ENCODE assay signal across 8 cellular contexts in genomic region chr20:24102290-24102689, GRCh38.
DNase-seq lines count a peak whose midpoint lies in the region; ATAC-seq and TF ChIP-seq lines count a peak whose summit lies in the region.

No MANE protein-coding gene starts in this region.

- H3K36me3 ChIP-seq in MG63 = no peaks in the 10 kb centered on the region

- no peaks in the 10 kb centered on the region for H3K36me3 Mint-ChIP-seq in activated naive CD4-positive, alpha-beta T cell treated with anti-CD3 and anti-CD28 coated beads for 36 hours (ENCODE audit: low read depth)
- no peaks in the 10 kb centered on the region for H3K36me3 Mint-ChIP-seq in chondrocyte (ENCODE audit: low read depth)
- no peaks in the 10 kb centered on the region for H3K36me3 Mint-ChIP-seq in stimulated activated effector memory CD8-positive, alpha-beta T cell treated with anti-CD3 and anti-CD28 coated beads, Interleukin-12 subunit alpha, Interleukin-12 subunit beta, amount 100 ng/mL, for 72 hours

- H3K4me3 ChIP-seq in MG63 = no peak overlapping the region

- no peak overlapping the region for H3K4me3 Mint-ChIP-seq in activated naive CD4-positive, alpha-beta T cell treated with anti-CD3 and anti-CD28 coated beads for 36 hours
- no peak overlapping the region for H3K4me3 Mint-ChIP-seq in chondrocyte (ENCODE audit: unreplicated experiment)
- H3K4me3 Mint-ChIP-seq in stimulated activated effector memory CD8-positive, alpha-beta T cell treated with anti-CD3 and anti-CD28 coated beads, Interleukin-12 subunit alpha, Interleukin-12 subunit beta, amount 100 ng/mL, for 72 hours = no peak overlapping the region

- DNase-seq in activated naive CD4-positive, alpha-beta T cell treated with anti-CD3 and anti-CD28 coated beads for 36 hours = peak; percentile 48
- DNase-seq in activated naive CD4-positive, alpha-beta T cell treated with anti-CD3 and anti-CD28 coated beads, Interleukin-2, amount 50 U/mL, for 16 hours = no peak
- DNase-seq in NCI-H69 (lab: John Stamatoyannopoulos, UW) = peak; percentile 10
- no peak for DNase-seq in chondrocyte (ENCODE audit: low spot score)
- DNase-seq in stimulated activated effector memory CD8-positive, alpha-beta T cell treated with anti-CD3 and anti-CD28 coated beads, Interleukin-12 subunit alpha, Interleukin-12 subunit beta, amount 100 ng/mL, for 72 hours (ENCODE audit: low spot score in 2 of 2) = peak in 1 of 2 donors; percentile 60
- no peak for DNase-seq in NCI-H226
- DNase-seq in MG63 = no peak

- H3K27me3 Mint-ChIP-seq in activated naive CD4-positive, alpha-beta T cell treated with anti-CD3 and anti-CD28 coated beads for 36 hours (ENCODE audit: low read depth) = peaks cover 5% of the 10 kb centered on the region
- no peaks in the 10 kb centered on the region for H3K27me3 Mint-ChIP-seq in chondrocyte (ENCODE audit: low read depth)

- no peaks in the 10 kb centered on the region for H3K9me3 Mint-ChIP-seq in activated naive CD4-positive, alpha-beta T cell treated with anti-CD3 and anti-CD28 coated beads for 36 hours
- H3K9me3 Mint-ChIP-seq in chondrocyte (ENCODE audit: low read depth) = no peaks in the 10 kb centered on the region
- H3K9me3 Mint-ChIP-seq in stimulated activated effector memory CD8-positive, alpha-beta T cell treated with anti-CD3 and anti-CD28 coated beads, Interleukin-12 subunit alpha, Interleukin-12 subunit beta, amount 100 ng/mL, for 72 hours = no peaks in the 10 kb centered on the region

- CTCF ChIA-PET in activated naive CD4-positive, alpha-beta T cell treated with anti-CD3 and anti-CD28 coated beads for 36 hours (lab: Charles Lee) = interaction anchor here (0.7 to 2.0 kb wide), 11 partner anchors 15 to 208 kb away, joined by 3 to 7 read pairs (median 4); no protein-coding TSS in a partner anchor

- intact Hi-C loops in activated naive CD4-positive, alpha-beta T cell treated with anti-CD3 and anti-CD28 coated beads for 36 hours (cut with micrococcal nuclease) = loop anchor here (2.0 to 10.0 kb wide), 5 partner anchors 190 to 843 kb away; partner anchors contain the start of gene CST7

- H3K4me1 Mint-ChIP-seq in activated naive CD4-positive, alpha-beta T cell treated with anti-CD3 and anti-CD28 coated beads for 36 hours (ENCODE audit: low read depth) = peaks cover 33% of the 10 kb centered on the region
- H3K4me1 Mint-ChIP-seq in chondrocyte (ENCODE audit: low read depth) = peaks cover 56% of the 10 kb centered on the region
- peaks cover 17% of the 10 kb centered on the region for H3K4me1 Mint-ChIP-seq in stimulated activated effector memory CD8-positive, alpha-beta T cell treated with anti-CD3 and anti-CD28 coated beads, Interleukin-12 subunit alpha, Interleukin-12 subunit beta, amount 100 ng/mL, for 72 hours

- peak; percentile 50 for ATAC-seq in stimulated activated effector memory CD8-positive, alpha-beta T cell treated with anti-CD3 and anti-CD28 coated beads, Interleukin-12 subunit alpha, Interleukin-12 subunit beta, amount 100 ng/mL, for 72 hours
- ATAC-seq in GM19328 (IDR thresholded peaks at IDR 0.05; ENCODE audit: unreplicated experiment) = no peak

- no peaks in the 10 kb centered on the region for H3K27me3 ChIP-seq in MG63

- TF ChIP-seq CTCF in chondrocyte (IDR thresholded peaks at IDR 0.05) = peak; percentile 69

- no peak overlapping the region for H3K27ac Mint-ChIP-seq in activated naive CD4-positive, alpha-beta T cell treated with anti-CD3 and anti-CD28 coated beads for 36 hours
- peak overlapping the region; percentile 59 for H3K27ac Mint-ChIP-seq in chondrocyte (ENCODE audit: unreplicated experiment)
- no peak overlapping the region for H3K27ac Mint-ChIP-seq in stimulated activated effector memory CD8-positive, alpha-beta T cell treated with anti-CD3 and anti-CD28 coated beads, Interleukin-12 subunit alpha, Interleukin-12 subunit beta, amount 100 ng/mL, for 72 hours

- no peaks in the 10 kb centered on the region for H3K9me3 ChIP-seq in MG63

Comparison
In these comparisons a context has a peak if more than half of its experiments do, and no peak if none do; other contexts are left out.
1. DNase-seq: peak in activated naive CD4-positive, alpha-beta T cell treated with anti-CD3 and anti-CD28 coated beads for 36 hours (single experiment) and NCI-H69 (single experiment); none in activated naive CD4-positive, alpha-beta T cell treated with anti-CD3 and anti-CD28 coated beads, Interleukin-2, amount 50 U/mL, for 16 hours (single experiment), chondrocyte (single experiment), NCI-H226 (single experiment) and MG63 (single experiment).